9 cellular contexts compared by ENCODE assay signal in genomic region chr12:6944381-6945186, GRCh38. TPM values are rescaled to one million over a fixed set of nuclear protein-coding genes. Genes with fewer than 3 reads are reported as not detected.
DNase-seq lines count a peak whose midpoint lies in the region; ATAC-seq and TF ChIP-seq lines count a peak whose summit lies in the region.
"Had no signal": no experiment of that assay in that cellular context is flagged by ENCODE, and none has a peak within 500 bp of the region (broad histone marks: within the 10 kb centered on the region; RNA-seq: fewer than 3 reads in every experiment).

No MANE protein-coding gene starts in this region.

- H3K9me3 ChIP-seq in BLaER1 (no peaks in the 10 kb centered on the region), right lobe of liver (no peaks in the 10 kb centered on the region)

- H3K27me3 ChIP-seq in BLaER1 (no peaks in the 10 kb centered on the region), dorsolateral prefrontal cortex (no peaks in the 10 kb centered on the region), right lobe of liver (no peaks in the 10 kb centered on the region)

- DNase-seq in NCI-H69 (lab: John Stamatoyannopoulos, UW) (peak; percentile 98), dorsolateral prefrontal cortex (peak; percentile 86 to 96 (median 94)), right lobe of liver (peak; percentile 92 to 93 (median 92))
- peak; percentile 79 to 81 for DNase-seq in activated CD4-positive, alpha-beta T cell treated with anti-CD3 and anti-CD28 coated beads, Interleukin-2, amount 50 U/mL, for 4 hours
- peak; percentile 85 for DNase-seq in stimulated activated CD4-positive, alpha-beta T cell treated with anti-CD3 and anti-CD28 coated beads, Interleukin-4, amount 100 ng/mL, for 1 hour

- H3K4me1 ChIP-seq in BLaER1 (peaks cover 70% of the 10 kb centered on the region), right lobe of liver (peaks cover 0 to 38% (median 8%) of the 10 kb centered on the region in 4 donors)

- TF ChIP-seq CTCF in dorsolateral prefrontal cortex (IDR thresholded peaks at IDR 0.05 in 54 of 56, conservative IDR thresholded peaks at IDR 0.05 in 2 of 56; ENCODE audit: low read depth in 1 of 56, partially characterized antibody in 56 of 56), result peak; percentile 56 to 98 (median 92)
- TF ChIP-seq CTCF in right lobe of liver (IDR thresholded peaks at IDR 0.05), result peak; percentile 76 to 93 (median 88)

- no peak for TF ChIP-seq POLR2A in right lobe of liver (IDR thresholded peaks at IDR 0.05)

- H3K4me2 ChIP-seq in BLaER1, result peak overlapping the region; percentile 99

- H4K20me1 ChIP-seq in BLaER1, result no peaks in the 10 kb centered on the region

- intact Hi-C loops in dorsolateral prefrontal cortex (cut with DNase I), result loop anchor here (2.0 to 10.0 kb wide), 6 partner anchors 20 to 700 kb away; partner anchors contain the start of genes C1R (in 1 of the 2) and LPCAT3 (in 1 of the 2)
- intact Hi-C loops in right lobe of liver (cut with DNase I), result no loop called here

- H3K27ac ChIP-seq in BLaER1, result peak overlapping the region; percentile 95
- peak overlapping the region; percentile 86 to 100 (median 98) for H3K27ac ChIP-seq in dorsolateral prefrontal cortex
- peak overlapping the region; percentile 74 to 91 (median 91) for H3K27ac ChIP-seq in right lobe of liver

- peaks cover 33% of the 10 kb centered on the region for H3K36me3 ChIP-seq in BLaER1
- H3K36me3 ChIP-seq in right lobe of liver, result no peaks in the 10 kb centered on the region

- H3K4me3 ChIP-seq in BLaER1 (peak overlapping the region; percentile 82), dorsolateral prefrontal cortex (peak overlapping the region; percentile 60 to 95 (median 82)), right lobe of liver (peak overlapping the region; percentile 50 to 66 (median 57))

- 2% methylated on average over 27 of the region's 48 CpGs for WGBS in right lobe of liver (ENCODE audit: insufficient coverage, low coverage, low lambda C conversion rate, missing lambda C conversion rate)

- H3K9ac ChIP-seq in BLaER1, result peak overlapping the region; percentile 95

- ATAC-seq in GM19328 (IDR thresholded peaks at IDR 0.05; ENCODE audit: unreplicated experiment) (peak; percentile 33), HG03521 (IDR thresholded peaks at IDR 0.05; ENCODE audit: unreplicated experiment) (peak; percentile 33), right lobe of liver (peak; percentile 61 to 70 (median 70))

RNA-seq across cellular contexts. Expression of gene C12orf57, which starts 0.8 kb away (rescaled TPM):
- total RNA-seq in dorsolateral prefrontal cortex (100 to 1,000 TPM; 102 to 287 (median 162) TPM), right lobe of liver (100 to 1,000 TPM in 2 of 6 experiments, 10 to 100 TPM in 4; 47.6 to 189 (median 70.5) TPM)

RNA-seq across cellular contexts. Expression of gene RNU7-1, which starts 1.0 kb away (rescaled TPM):
- not detected for total RNA-seq in dorsolateral prefrontal cortex
- total RNA-seq in right lobe of liver, result not detected
- total RNA-seq: T-helper 2 cell treated with Interferon-gamma antibody and Interleukin-4, amounts not matched to agents 100 ng/mL and 5 ng/mL, for 36 hours had no signal

RNA-seq across cellular contexts. Expression of gene PTPN6, which starts 6.6 kb away (rescaled TPM):
- total RNA-seq in dorsolateral prefrontal cortex (10 to 100 TPM in 52 of 120 experiments, 1 to 10 TPM in 68; 2.6 to 25.6 (median 9.2) TPM), right lobe of liver (10 to 100 TPM; 12.1 to 30.6 (median 19.4) TPM)

RNA-seq across cellular contexts. Expression of gene ATN1, which starts 16.8 kb away (rescaled TPM):
- total RNA-seq in dorsolateral prefrontal cortex (100 to 1,000 TPM; 147 to 334 (median 199) TPM), right lobe of liver (10 to 100 TPM in 5 of 6 experiments, 1 to 10 TPM in 1; 9.2 to 24.1 (median 16.8) TPM)

RNA-seq across cellular contexts. Expression of gene PHB2, which starts 25.9 kb away (rescaled TPM):
- total RNA-seq in dorsolateral prefrontal cortex (100 to 1,000 TPM in 11 of 120 experiments, 10 to 100 TPM in 109; 56.3 to 112 (median 85.1) TPM), right lobe of liver (100 to 1,000 TPM in 4 of 6 experiments, 10 to 100 TPM in 2; 95.5 to 215 (median 122) TPM)

Comparison
In these comparisons a context has a peak if more than half of its experiments do, and no peak if none do; other contexts are left out.
1. Peak in every context shown above with its lines: DNase-seq, ATAC-seq, H3K4me3 ChIP-seq and H3K27ac ChIP-seq.
2. intact Hi-C loops: an anchor here in dorsolateral prefrontal cortex (2.0 to 10.0 kb wide); none called in right lobe of liver.